Comparison of ENCODE assay signal across 9 cellular contexts in the genomic region with DNA sequence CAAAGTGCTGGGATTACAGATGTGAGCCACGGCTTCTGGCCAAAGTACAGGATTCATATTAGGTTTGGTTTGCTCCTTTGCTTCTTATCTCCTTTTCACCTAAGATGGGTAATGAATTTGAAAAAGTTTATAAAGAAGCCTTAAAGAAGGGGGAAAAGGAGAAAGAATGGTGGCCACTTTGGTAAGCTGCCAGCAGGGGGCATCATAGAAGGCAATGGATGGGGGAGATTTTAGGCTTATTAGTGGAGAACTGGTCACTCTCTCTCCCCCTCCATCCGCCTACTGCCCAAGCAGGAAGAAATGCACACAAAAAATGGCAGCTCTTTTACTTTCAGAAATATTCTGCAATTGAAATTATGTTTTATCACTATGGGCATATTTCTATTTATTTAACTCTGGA. TPM values are rescaled to one million over a fixed set of nuclear protein-coding genes. Genes with fewer than 3 reads are reported as not detected.
DNase-seq lines count a peak whose midpoint lies in the region; ATAC-seq, FAIRE-seq and TF ChIP-seq lines count a peak whose summit lies in the region.
"Had no signal": no experiment of that assay in that cellular context is flagged by ENCODE, and none has a peak within 500 bp of the region (broad histone marks: within the 10 kb centered on the region; RNA-seq: fewer than 3 reads in every experiment).

No MANE protein-coding gene starts in this region.

- no peaks in the 10 kb centered on the region for H3K4me1 Mint-ChIP-seq in astrocyte (ENCODE audit: low read depth, unreplicated experiment)
- peaks cover 27% of the 10 kb centered on the region for H3K4me1 Mint-ChIP-seq in nephron progenitor cell
- peaks cover 9% of the 10 kb centered on the region for H3K4me1 Mint-ChIP-seq in activated T-helper 17 cell treated with anti-CD3 and anti-CD28 coated beads, Interleukin-2, amount 50 U/mL, for 72 hours
- H3K4me1 Mint-ChIP-seq in activated T-helper 1 cell treated with anti-CD3 and anti-CD28 coated beads, Interleukin-12 subunit alpha, Interleukin-12 subunit beta, Interleukin-2, Interleukin-4 antibody, amounts not matched to agents 30 ng/mL and 10 ng/mL and 1 ng/mL, durations not matched to agents 14 hours and 24 hours and 36 hours (ENCODE audit: low read depth): peaks cover 5% of the 10 kb centered on the region

- intact Hi-C loops in activated T-helper 1 cell treated with anti-CD3 and anti-CD28 coated beads, Interleukin-12 subunit alpha, Interleukin-12 subunit beta, Interleukin-2, Interleukin-4 antibody, amounts not matched to agents 30 ng/mL and 10 ng/mL and 1 ng/mL, durations not matched to agents 14 hours and 24 hours and 36 hours (cut with micrococcal nuclease): loop anchor here (5.0 to 10.0 kb wide), 2 partner anchors 348 to 715 kb away; no protein-coding TSS in a partner anchor

- H3K4me3 ChIP-seq in HEK293 (ENCODE audit: low read depth, low read length) (no peak overlapping the region), astrocyte (ENCODE audit: insufficient read depth, low read depth, low read length) (no peak overlapping the region)

- no peak overlapping the region for H3K27ac Mint-ChIP-seq in astrocyte (ENCODE audit: unreplicated experiment)
- H3K27ac Mint-ChIP-seq in nephron progenitor cell: no peak overlapping the region
- no peak overlapping the region for H3K27ac Mint-ChIP-seq in activated T-helper 17 cell treated with anti-CD3 and anti-CD28 coated beads, Interleukin-2, amount 50 U/mL, for 72 hours
- H3K27ac Mint-ChIP-seq in activated T-helper 1 cell treated with anti-CD3 and anti-CD28 coated beads, Interleukin-12 subunit alpha, Interleukin-12 subunit beta, Interleukin-2, Interleukin-4 antibody, amounts not matched to agents 30 ng/mL and 10 ng/mL and 1 ng/mL, durations not matched to agents 14 hours and 24 hours and 36 hours: no peak overlapping the region

- no peaks in the 10 kb centered on the region for H3K27me3 Mint-ChIP-seq in astrocyte (ENCODE audit: low read depth, unreplicated experiment)
- no peaks in the 10 kb centered on the region for H3K27me3 Mint-ChIP-seq in nephron progenitor cell (ENCODE audit: low read depth, poor library complexity)
- no peaks in the 10 kb centered on the region for H3K27me3 Mint-ChIP-seq in activated T-helper 17 cell treated with anti-CD3 and anti-CD28 coated beads, Interleukin-2, amount 50 U/mL, for 72 hours
- no peaks in the 10 kb centered on the region for H3K27me3 Mint-ChIP-seq in activated T-helper 1 cell treated with anti-CD3 and anti-CD28 coated beads, Interleukin-12 subunit alpha, Interleukin-12 subunit beta, Interleukin-2, Interleukin-4 antibody, amounts not matched to agents 30 ng/mL and 10 ng/mL and 1 ng/mL, durations not matched to agents 14 hours and 24 hours and 36 hours (ENCODE audit: insufficient read depth)

- no peaks in the 10 kb centered on the region for H3K36me3 ChIP-seq in HEK293 (ENCODE audit: control insufficient read depth in 2 of 2, insufficient read depth in 1 of 2, low read length in 2 of 2)
- H3K36me3 ChIP-seq in astrocyte (ENCODE audit: insufficient read depth, low read length): no peaks in the 10 kb centered on the region

- H2AFZ ChIP-seq in astrocyte (ENCODE audit: low read depth, low read length): no peak overlapping the region

- POLR2A ChIA-PET in HEK293 (lab: Yijun Ruan, JAX): no interaction called here

- no peaks in the 10 kb centered on the region for H3K27me3 ChIP-seq in astrocyte (ENCODE audit: insufficient read depth, low read length)

- H4K20me1 ChIP-seq in astrocyte (ENCODE audit: insufficient read depth, low read length): no peaks in the 10 kb centered on the region

- H3K9me3 Mint-ChIP-seq in astrocyte (ENCODE audit: unreplicated experiment): peaks cover 2% of the 10 kb centered on the region
- H3K9me3 Mint-ChIP-seq in nephron progenitor cell: no peaks in the 10 kb centered on the region
- peaks cover 11% of the 10 kb centered on the region for H3K9me3 Mint-ChIP-seq in activated T-helper 17 cell treated with anti-CD3 and anti-CD28 coated beads, Interleukin-2, amount 50 U/mL, for 72 hours
- no peaks in the 10 kb centered on the region for H3K9me3 Mint-ChIP-seq in activated T-helper 1 cell treated with anti-CD3 and anti-CD28 coated beads, Interleukin-12 subunit alpha, Interleukin-12 subunit beta, Interleukin-2, Interleukin-4 antibody, amounts not matched to agents 30 ng/mL and 10 ng/mL and 1 ng/mL, durations not matched to agents 14 hours and 24 hours and 36 hours

- peaks cover 2% of the 10 kb centered on the region for H3K36me3 Mint-ChIP-seq in astrocyte (ENCODE audit: low read depth, unreplicated experiment)
- peaks cover 15% of the 10 kb centered on the region for H3K36me3 Mint-ChIP-seq in nephron progenitor cell (ENCODE audit: low read depth)
- H3K36me3 Mint-ChIP-seq in activated T-helper 17 cell treated with anti-CD3 and anti-CD28 coated beads, Interleukin-2, amount 50 U/mL, for 72 hours (ENCODE audit: low read depth): no peaks in the 10 kb centered on the region
- no peaks in the 10 kb centered on the region for H3K36me3 Mint-ChIP-seq in activated T-helper 1 cell treated with anti-CD3 and anti-CD28 coated beads, Interleukin-12 subunit alpha, Interleukin-12 subunit beta, Interleukin-2, Interleukin-4 antibody, amounts not matched to agents 30 ng/mL and 10 ng/mL and 1 ng/mL, durations not matched to agents 14 hours and 24 hours and 36 hours (ENCODE audit: low read depth)

- no peaks in the 10 kb centered on the region for H3K79me2 ChIP-seq in astrocyte (ENCODE audit: insufficient read depth, low read length)

- no peak for ATAC-seq in activated T-helper 17 cell treated with anti-CD3 and anti-CD28 coated beads, Interleukin-2, amount 50 U/mL, for 72 hours (replicated peaks)

- H3K4me3 Mint-ChIP-seq in astrocyte (ENCODE audit: unreplicated experiment) (no peak overlapping the region), nephron progenitor cell (no peak overlapping the region)
- H3K4me3 Mint-ChIP-seq in activated T-helper 17 cell treated with anti-CD3 and anti-CD28 coated beads, Interleukin-2, amount 50 U/mL, for 72 hours: no peak overlapping the region
- H3K4me3 Mint-ChIP-seq in activated T-helper 1 cell treated with anti-CD3 and anti-CD28 coated beads, Interleukin-12 subunit alpha, Interleukin-12 subunit beta, Interleukin-2, Interleukin-4 antibody, amounts not matched to agents 30 ng/mL and 10 ng/mL and 1 ng/mL, durations not matched to agents 14 hours and 24 hours and 36 hours: no peak overlapping the region

- no peak overlapping the region for H3K9ac ChIP-seq in astrocyte (ENCODE audit: low read length)

- TF ChIP-seq CTCF in D721Med (IDR thresholded peaks at IDR 0.05; ENCODE audit: insufficient read depth, missing control alignments) (peak; percentile 16), HEK293 (tag by site-specific recombination; IDR thresholded peaks at IDR 0.05) (no peak), astrocyte (IDR thresholded peaks at IDR 0.05; ENCODE audit: insufficient read depth, low read depth, low read length) (peak; percentile 20), nephron progenitor cell (IDR thresholded peaks at IDR 0.05) (peak; percentile 28)

- CTCF ChIA-PET in HEK293 (lab: Yijun Ruan, JAX): interaction anchor here (0.5 to 1.5 kb wide), 12 partner anchors 9 to 352 kb away, joined by 3 to 7 read pairs (median 3); no protein-coding TSS in a partner anchor

- H3K9me3 ChIP-seq in HEK293 (ENCODE audit: control insufficient read depth, insufficient read depth, low read depth, low read length): no peaks in the 10 kb centered on the region
- H3K9me3 ChIP-seq in astrocyte (ENCODE audit: insufficient read depth, low read depth, low read length): no peaks in the 10 kb centered on the region

- no peak overlapping the region for H3K4me2 ChIP-seq in astrocyte (ENCODE audit: low read length)

- FAIRE-seq in D721Med (lab: Jason Lieb, UNC) (no peak), astrocyte (lab: Jason Lieb, UNC) (no peak)

- H3K4me1 ChIP-seq in HEK293 (ENCODE audit: control insufficient read depth, insufficient read depth, low read length): no peaks in the 10 kb centered on the region
- peaks cover 7% of the 10 kb centered on the region for H3K4me1 ChIP-seq in astrocyte (ENCODE audit: insufficient read depth, low read length)

- H3K27ac ChIP-seq in HEK293 (ENCODE audit: extremely low read depth, low read depth, low read length): no peak overlapping the region
- H3K27ac ChIP-seq in astrocyte (ENCODE audit: low read depth, low read length): no peak overlapping the region

- DNase-seq in D721Med (ENCODE audit: insufficient read length, low spot score): no peak
- no peak for DNase-seq in astrocyte (ENCODE audit: low read depth)
- no peak for DNase-seq in nephron progenitor cell
- DNase-seq in effector CD8-positive, alpha-beta T cell (lab: John Stamatoyannopoulos, UW): no peak
- no peak for DNase-seq in HPDE6-E6E7 (ENCODE audit: extremely low spot score)
- DNase-seq in activated T-helper 1 cell treated with anti-CD3 and anti-CD28 coated beads, Interleukin-12 subunit alpha, Interleukin-12 subunit beta, Interleukin-2, Interleukin-4 antibody, amounts not matched to agents 30 ng/mL and 10 ng/mL and 1 ng/mL, durations not matched to agents 14 hours and 24 hours and 36 hours (ENCODE audit: low spot score): no peak
- DNase-seq: activated gamma-delta T cell treated with Interleukin-2 at 50 U/mL for 16 hours had no signal

TF ChIP-seq in HEK293, 187 proteins besides CTCF, POLR2A, EP300 and RAD21:
- TF ChIP-seq ZNF747 (tag by site-specific recombination; IDR thresholded peaks at IDR 0.05) (no peak), ZNF654 (tag by site-specific recombination; IDR thresholded peaks at IDR 0.05; ENCODE audit: low read depth) (0 out of 2 replicates have a peak, but pooled peaks have one; percentile 7)
TF ChIP-seq in HEK293: peak in this region for 1.

RNA-seq across cellular contexts. Expression of gene SPARCL1, which starts 32.0 kb away (rescaled TPM):
- 0.25 and 0.34 TPM in 2 replicates for total RNA-seq in astrocyte
- under 1 TPM in 1 of 2 donors, not detected in 1; 0.11 TPM for total RNA-seq in activated T-helper 17 cell treated with anti-CD3 and anti-CD28 coated beads, Interleukin-2, amount 50 U/mL, for 72 hours
- total RNA-seq in activated T-helper 1 cell treated with anti-CD3 and anti-CD28 coated beads, Interleukin-12 subunit alpha, Interleukin-12 subunit beta, Interleukin-2, Interleukin-4 antibody, amounts not matched to agents 30 ng/mL and 10 ng/mL and 1 ng/mL, durations not matched to agents 14 hours and 24 hours and 36 hours: not detected in 2 replicates
